In genomic region chr18:62526098-62527025, GRCh38 we compare ENCODE assay signal across 1 cellular context.
TF ChIP-seq lines count a peak whose summit lies in the region.

No MANE protein-coding gene starts in this region.

TF ChIP-seq in GM12878, 131 proteins besides CTCF, POLR2A, EP300 and RAD21 (continued from another document and continues in another):
- TF ChIP-seq MXI1 (IDR thresholded peaks at IDR 0.05; ENCODE audit: low read depth, low read length): peak; percentile 86
- 0 out of 2 replicates have a peak, but pooled peaks have one; percentile 43 for TF ChIP-seq ZNF592 (IDR thresholded peaks at IDR 0.05)
- TF ChIP-seq HDAC6 (IDR thresholded peaks at IDR 0.05; ENCODE audit: unreplicated experiment): no peak
- peak; percentile 35; the same call in 1 of the 2 replicates for TF ChIP-seq NBN (IDR thresholded peaks at IDR 0.05)
- TF ChIP-seq JUND (IDR thresholded peaks at IDR 0.05; ENCODE audit: low read depth, low read length): no peak
- no peak for TF ChIP-seq MTA3 (IDR thresholded peaks at IDR 0.05; ENCODE audit: borderline replicate concordance, low read length)
- no peak for TF ChIP-seq CHD1 (IDR thresholded peaks at IDR 0.05; ENCODE audit: low read depth, low read length)
- TF ChIP-seq NR2F1 (conservative IDR thresholded peaks at IDR 0.05): peak; percentile 96
- no peak for TF ChIP-seq NRF1 (conservative IDR thresholded peaks at IDR 0.05; ENCODE audit: low read depth, low read length)
- TF ChIP-seq CBX5 (IDR thresholded peaks at IDR 0.05; ENCODE audit: low read depth): no peak
- TF ChIP-seq TCF7 (IDR thresholded peaks at IDR 0.05; ENCODE audit: borderline replicate concordance): no peak
- peak; percentile 12 to 50; a peak in 2 of 4 replicates for TF ChIP-seq IKZF2 (IDR thresholded peaks at IDR 0.05)
- TF ChIP-seq TCF3 (IDR thresholded peaks at IDR 0.05; ENCODE audit: borderline replicate concordance, insufficient read depth, low read depth, low read length): peak; percentile 19; the same call in 1 of the 2 replicates
- no peak for TF ChIP-seq SIX5 (IDR thresholded peaks at IDR 0.05; ENCODE audit: low read depth, low read length, severe bottlenecking)
- TF ChIP-seq, protein P1, sequence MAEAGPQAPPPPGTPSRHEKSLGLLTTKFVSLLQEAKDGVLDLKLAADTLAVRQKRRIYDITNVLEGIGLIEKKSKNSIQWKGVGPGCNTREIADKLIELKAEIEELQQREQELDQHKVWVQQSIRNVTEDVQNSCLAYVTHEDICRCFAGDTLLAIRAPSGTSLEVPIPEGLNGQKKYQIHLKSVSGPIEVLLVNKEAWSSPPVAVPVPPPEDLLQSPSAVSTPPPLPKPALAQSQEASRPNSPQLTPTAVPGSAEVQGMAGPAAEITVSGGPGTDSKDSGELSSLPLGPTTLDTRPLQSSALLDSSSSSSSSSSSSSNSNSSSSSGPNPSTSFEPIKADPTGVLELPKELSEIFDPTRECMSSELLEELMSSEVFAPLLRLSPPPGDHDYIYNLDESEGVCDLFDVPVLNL (IDR thresholded peaks at IDR 0.05; ENCODE audit: low read depth, low read length): no peak
- peak; percentile 32; the same call in 1 of the 2 replicates for TF ChIP-seq BCL11A (IDR thresholded peaks at IDR 0.05; ENCODE audit: low read depth, low read length)
- TF ChIP-seq GABPA (IDR thresholded peaks at IDR 0.05; ENCODE audit: low read depth): no peak
- TF ChIP-seq CHD2 (IDR thresholded peaks at IDR 0.05; ENCODE audit: borderline replicate concordance, low read depth, low read length): peak; percentile 38; the same call in 1 of the 2 replicates
- TF ChIP-seq CBFB (IDR thresholded peaks at IDR 0.05; ENCODE audit: low read depth): no peak
- TF ChIP-seq ZZZ3 (IDR thresholded peaks at IDR 0.05; ENCODE audit: control insufficient read depth, insufficient read length, low read depth): no peak
- TF ChIP-seq EED (IDR thresholded peaks at IDR 0.05; ENCODE audit: low read depth): no peak
- TF ChIP-seq, protein P2, sequence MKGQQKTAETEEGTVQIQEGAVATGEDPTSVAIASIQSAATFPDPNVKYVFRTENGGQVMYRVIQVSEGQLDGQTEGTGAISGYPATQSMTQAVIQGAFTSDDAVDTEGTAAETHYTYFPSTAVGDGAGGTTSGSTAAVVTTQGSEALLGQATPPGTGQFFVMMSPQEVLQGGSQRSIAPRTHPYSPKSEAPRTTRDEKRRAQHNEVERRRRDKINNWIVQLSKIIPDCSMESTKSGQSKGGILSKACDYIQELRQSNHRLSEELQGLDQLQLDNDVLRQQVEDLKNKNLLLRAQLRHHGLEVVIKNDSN (IDR thresholded peaks at IDR 0.05; ENCODE audit: borderline replicate concordance, extremely low read length, insufficient read depth, low read depth, low read length): peak; percentile 91
- TF ChIP-seq BHLHE40 (IDR thresholded peaks at IDR 0.05; ENCODE audit: borderline replicate concordance in 1 of 2, low read depth in 2 of 2, low read length in 1 of 2): peak; percentile 77 to 87
- TF ChIP-seq NR2C1 (IDR thresholded peaks at IDR 0.05): peak; percentile 59
- TF ChIP-seq, protein P3, sequence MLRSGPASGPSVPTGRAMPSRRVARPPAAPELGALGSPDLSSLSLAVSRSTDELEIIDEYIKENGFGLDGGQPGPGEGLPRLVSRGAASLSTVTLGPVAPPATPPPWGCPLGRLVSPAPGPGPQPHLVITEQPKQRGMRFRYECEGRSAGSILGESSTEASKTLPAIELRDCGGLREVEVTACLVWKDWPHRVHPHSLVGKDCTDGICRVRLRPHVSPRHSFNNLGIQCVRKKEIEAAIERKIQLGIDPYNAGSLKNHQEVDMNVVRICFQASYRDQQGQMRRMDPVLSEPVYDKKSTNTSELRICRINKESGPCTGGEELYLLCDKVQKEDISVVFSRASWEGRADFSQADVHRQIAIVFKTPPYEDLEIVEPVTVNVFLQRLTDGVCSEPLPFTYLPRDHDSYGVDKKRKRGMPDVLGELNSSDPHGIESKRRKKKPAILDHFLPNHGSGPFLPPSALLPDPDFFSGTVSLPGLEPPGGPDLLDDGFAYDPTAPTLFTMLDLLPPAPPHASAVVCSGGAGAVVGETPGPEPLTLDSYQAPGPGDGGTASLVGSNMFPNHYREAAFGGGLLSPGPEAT (IDR thresholded peaks at IDR 0.05; ENCODE audit: low read depth): no peak
- TF ChIP-seq CREB1 (IDR thresholded peaks at IDR 0.05; ENCODE audit: low read depth): peak; percentile 34
- peak; percentile 29; the same call in 1 of the 2 replicates for TF ChIP-seq TCF12 (IDR thresholded peaks at IDR 0.05; ENCODE audit: low read depth, low read length)
- TF ChIP-seq ZNF384 (IDR thresholded peaks at IDR 0.05; ENCODE audit: borderline replicate concordance, low read depth, low read length): peak; percentile 67
- TF ChIP-seq, protein P4, sequence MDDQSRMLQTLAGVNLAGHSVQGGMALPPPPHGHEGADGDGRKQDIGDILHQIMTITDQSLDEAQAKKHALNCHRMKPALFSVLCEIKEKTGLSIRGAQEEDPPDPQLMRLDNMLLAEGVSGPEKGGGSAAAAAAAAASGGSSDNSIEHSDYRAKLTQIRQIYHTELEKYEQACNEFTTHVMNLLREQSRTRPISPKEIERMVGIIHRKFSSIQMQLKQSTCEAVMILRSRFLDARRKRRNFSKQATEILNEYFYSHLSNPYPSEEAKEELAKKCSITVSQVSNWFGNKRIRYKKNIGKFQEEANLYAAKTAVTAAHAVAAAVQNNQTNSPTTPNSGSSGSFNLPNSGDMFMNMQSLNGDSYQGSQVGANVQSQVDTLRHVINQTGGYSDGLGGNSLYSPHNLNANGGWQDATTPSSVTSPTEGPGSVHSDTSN (IDR thresholded peaks at IDR 0.05; ENCODE audit: insufficient replicate concordance, low read depth, low read length): peak; percentile 66
- TF ChIP-seq WRNIP1 (IDR thresholded peaks at IDR 0.05; ENCODE audit: borderline replicate concordance, low read depth, low read length): 0 out of 2 replicates have a peak, but pooled peaks have one; percentile 69
- no peak for TF ChIP-seq NFYA (IDR thresholded peaks at IDR 0.05; ENCODE audit: borderline replicate concordance, low read depth, low read length)
- no peak for TF ChIP-seq FOXK2 (IDR thresholded peaks at IDR 0.05)
- TF ChIP-seq PAX8 (IDR thresholded peaks at IDR 0.05): no peak
- TF ChIP-seq, protein P5, sequence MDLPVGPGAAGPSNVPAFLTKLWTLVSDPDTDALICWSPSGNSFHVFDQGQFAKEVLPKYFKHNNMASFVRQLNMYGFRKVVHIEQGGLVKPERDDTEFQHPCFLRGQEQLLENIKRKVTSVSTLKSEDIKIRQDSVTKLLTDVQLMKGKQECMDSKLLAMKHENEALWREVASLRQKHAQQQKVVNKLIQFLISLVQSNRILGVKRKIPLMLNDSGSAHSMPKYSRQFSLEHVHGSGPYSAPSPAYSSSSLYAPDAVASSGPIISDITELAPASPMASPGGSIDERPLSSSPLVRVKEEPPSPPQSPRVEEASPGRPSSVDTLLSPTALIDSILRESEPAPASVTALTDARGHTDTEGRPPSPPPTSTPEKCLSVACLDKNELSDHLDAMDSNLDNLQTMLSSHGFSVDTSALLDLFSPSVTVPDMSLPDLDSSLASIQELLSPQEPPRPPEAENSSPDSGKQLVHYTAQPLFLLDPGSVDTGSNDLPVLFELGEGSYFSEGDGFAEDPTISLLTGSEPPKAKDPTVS (IDR thresholded peaks at IDR 0.05; ENCODE audit: low read depth, low read length): no peak
- TF ChIP-seq, protein P6, sequence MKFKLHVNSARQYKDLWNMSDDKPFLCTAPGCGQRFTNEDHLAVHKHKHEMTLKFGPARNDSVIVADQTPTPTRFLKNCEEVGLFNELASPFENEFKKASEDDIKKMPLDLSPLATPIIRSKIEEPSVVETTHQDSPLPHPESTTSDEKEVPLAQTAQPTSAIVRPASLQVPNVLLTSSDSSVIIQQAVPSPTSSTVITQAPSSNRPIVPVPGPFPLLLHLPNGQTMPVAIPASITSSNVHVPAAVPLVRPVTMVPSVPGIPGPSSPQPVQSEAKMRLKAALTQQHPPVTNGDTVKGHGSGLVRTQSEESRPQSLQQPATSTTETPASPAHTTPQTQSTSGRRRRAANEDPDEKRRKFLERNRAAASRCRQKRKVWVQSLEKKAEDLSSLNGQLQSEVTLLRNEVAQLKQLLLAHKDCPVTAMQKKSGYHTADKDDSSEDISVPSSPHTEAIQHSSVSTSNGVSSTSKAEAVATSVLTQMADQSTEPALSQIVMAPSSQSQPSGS (IDR thresholded peaks at IDR 0.05; ENCODE audit: low read length): peak; percentile 4; the same call in 1 of the 2 replicates
- peak; percentile 87 for TF ChIP-seq NKRF (conservative IDR thresholded peaks at IDR 0.05)
- TF ChIP-seq, protein P7, sequence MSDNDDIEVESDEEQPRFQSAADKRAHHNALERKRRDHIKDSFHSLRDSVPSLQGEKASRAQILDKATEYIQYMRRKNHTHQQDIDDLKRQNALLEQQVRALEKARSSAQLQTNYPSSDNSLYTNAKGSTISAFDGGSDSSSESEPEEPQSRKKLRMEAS (IDR thresholded peaks at IDR 0.05; ENCODE audit: low read depth, low read length): peak; percentile 69
- no peak for TF ChIP-seq SMC3 (IDR thresholded peaks at IDR 0.05; ENCODE audit: borderline replicate concordance, low read length)
- no peak; the same call in none of the 2 replicates for TF ChIP-seq TAF1 (IDR thresholded peaks at IDR 0.05; ENCODE audit: borderline replicate concordance, low read depth, low read length)
- TF ChIP-seq SMARCA5 (IDR thresholded peaks at IDR 0.05): peak; percentile 65
- TF ChIP-seq LARP7 (IDR thresholded peaks at IDR 0.05): peak; percentile 98
- TF ChIP-seq IRF4 (IDR thresholded peaks at IDR 0.05; ENCODE audit: low read depth, low read length): no peak
- TF ChIP-seq HDAC2 (IDR thresholded peaks at IDR 0.05): no peak
- peak; percentile 87; the same call in 1 of the 2 replicates for TF ChIP-seq BACH1 (IDR thresholded peaks at IDR 0.05; ENCODE audit: borderline replicate concordance)
- peak; percentile 25; the same call in 1 of the 2 replicates for TF ChIP-seq ELK1 (IDR thresholded peaks at IDR 0.05; ENCODE audit: low read depth, low read length)
- TF ChIP-seq POU2F2 (IDR thresholded peaks at IDR 0.05; ENCODE audit: borderline replicate concordance, low read depth, low read length): peak; percentile 68; the same call in 2 of the 3 replicates
- TF ChIP-seq RUNX3 (IDR thresholded peaks at IDR 0.05; ENCODE audit: low read length): peak; percentile 79
- no peak for TF ChIP-seq STAT1 (conservative IDR thresholded peaks at IDR 0.05)
